ENCODE assay signal across 12 cellular contexts in the genomic region with DNA sequence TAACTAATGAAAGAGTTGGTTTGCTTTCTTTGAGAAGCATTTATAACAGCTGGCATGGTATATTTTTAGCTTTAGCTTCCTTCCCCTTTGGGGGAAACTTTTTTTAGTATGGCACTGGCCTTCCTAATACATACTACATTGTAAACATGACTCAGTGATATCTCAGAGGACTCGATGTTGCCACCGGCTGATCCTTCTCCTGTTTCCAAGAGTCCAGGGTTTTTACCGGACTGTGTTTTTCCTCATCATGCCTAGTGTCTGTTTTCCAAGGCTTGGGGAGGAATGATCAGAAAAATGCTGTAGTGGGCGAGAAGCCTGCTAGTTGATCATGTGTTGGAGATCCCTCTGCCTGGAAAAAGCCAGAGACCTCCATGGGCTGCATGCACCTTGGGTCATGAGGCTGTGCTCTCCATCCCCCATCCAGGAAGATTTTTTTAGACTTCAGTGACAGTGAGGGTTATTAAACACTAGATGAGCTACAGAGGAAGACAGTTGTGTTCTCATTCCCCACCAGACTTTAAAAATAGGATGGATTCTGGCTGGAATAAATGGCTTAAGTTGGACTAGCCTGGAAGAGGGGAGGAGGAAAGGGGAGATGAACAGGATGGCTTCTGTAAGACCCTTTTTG.
DNase-seq lines count a peak whose midpoint lies in the region; TF ChIP-seq lines count a peak whose summit lies in the region.
"Had no signal": no experiment of that assay in that cellular context is flagged by ENCODE, and none has a peak within 500 bp of the region (broad histone marks: within the 10 kb centered on the region; RNA-seq: fewer than 3 reads in every experiment).

No MANE protein-coding gene starts in this region.

- H3K36me3 ChIP-seq in ACC112 (ENCODE audit: insufficient read depth, low read length) (no peaks in the 10 kb centered on the region), esophagus squamous epithelium (no peaks in the 10 kb centered on the region)

- H3K4me1 ChIP-seq in ACC112 (ENCODE audit: control insufficient read depth, insufficient read depth, low read length, unreplicated experiment) (peaks cover 28% of the 10 kb centered on the region), esophagus squamous epithelium (peaks cover 0 to 27% (median 20%) of the 10 kb centered on the region in 3 donors)

- DNase-seq in LHCN-M2 (ENCODE audit: low read depth) (peak; percentile 77), esophagus squamous epithelium (lab: John Stamatoyannopoulos, UW) (no peak), posterior cingulate gyrus (no peak), NCI-H146 (lab: John Stamatoyannopoulos, UW) (no peak)
- no peak for DNase-seq in activated naive CD4-positive, alpha-beta T cell treated with anti-CD3 and anti-CD28 coated beads for 36 hours
- DNase-seq in stimulated activated CD4-positive, alpha-beta T cell treated with anti-CD3 and anti-CD28 coated beads, Interleukin-4, amount 100 ng/mL, for 4 hours = no peak
- DNase-seq: activated naive CD4-positive, alpha-beta T cell treated with anti-CD3 and anti-CD28 coated beads, Interleukin-2, amount 50 U/mL, for 16 hours; GOT3; head of caudate nucleus had no signal

- peaks cover 39% of the 10 kb centered on the region for H3K4me1 Mint-ChIP-seq in nephron
- H3K4me1 Mint-ChIP-seq in activated naive CD4-positive, alpha-beta T cell treated with anti-CD3 and anti-CD28 coated beads for 36 hours (ENCODE audit: low read depth) = peaks cover 17% of the 10 kb centered on the region

- intact Hi-C loops in esophagus squamous epithelium (cut with DNase I) (no loop called here), posterior cingulate gyrus (cut with DNase I) (no loop called here)
- intact Hi-C loops in activated naive CD4-positive, alpha-beta T cell treated with anti-CD3 and anti-CD28 coated beads for 36 hours (cut with micrococcal nuclease) = no loop called here

- H3K27ac Mint-ChIP-seq in nephron = peak overlapping the region in 2 of 3 experiments; percentile 52 to 79
- no peak overlapping the region for H3K27ac Mint-ChIP-seq in activated naive CD4-positive, alpha-beta T cell treated with anti-CD3 and anti-CD28 coated beads for 36 hours

- peaks cover 4% of the 10 kb centered on the region for H3K79me2 ChIP-seq in ACC112 (ENCODE audit: control insufficient read depth, insufficient read depth, low read length, unreplicated experiment)

- H3K27me3 ChIP-seq in ACC112 (ENCODE audit: insufficient read depth, low read length) (no peaks in the 10 kb centered on the region), esophagus squamous epithelium (no peaks in the 10 kb centered on the region)

- H3K36me3 Mint-ChIP-seq in nephron (ENCODE audit: low read depth) = no peaks in the 10 kb centered on the region
- H3K36me3 Mint-ChIP-seq in activated naive CD4-positive, alpha-beta T cell treated with anti-CD3 and anti-CD28 coated beads for 36 hours (ENCODE audit: low read depth) = peaks cover 2% of the 10 kb centered on the region

- H3K27ac ChIP-seq in ACC112 (ENCODE audit: low read depth, low read length) (peak overlapping the region; percentile 30), esophagus squamous epithelium (peak overlapping the region; percentile 42 to 87 (median 60))
- H3K27ac ChIP-seq: HL-60 had no signal

- no peaks in the 10 kb centered on the region for H3K9me3 Mint-ChIP-seq in nephron
- H3K9me3 Mint-ChIP-seq in activated naive CD4-positive, alpha-beta T cell treated with anti-CD3 and anti-CD28 coated beads for 36 hours = peaks cover 2% of the 10 kb centered on the region

- CTCF ChIA-PET in activated naive CD4-positive, alpha-beta T cell treated with anti-CD3 and anti-CD28 coated beads for 36 hours (lab: Charles Lee) = interaction anchor here (0.8 to 1.5 kb wide), 5 partner anchors 11 to 146 kb away, joined by 3 to 4 read pairs (median 3); no protein-coding TSS in a partner anchor

- TF ChIP-seq CTCF in esophagus squamous epithelium (IDR thresholded peaks at IDR 0.05) (no peak), nephron (IDR thresholded peaks at IDR 0.05; ENCODE audit: unreplicated experiment in 3 of 3) (no peak)

- TF ChIP-seq POLR2A in esophagus squamous epithelium (IDR thresholded peaks at IDR 0.05) = no peak

- peak overlapping the region in 1 of 3 experiments; percentile 50 for H3K4me3 Mint-ChIP-seq in nephron
- no peak overlapping the region for H3K4me3 Mint-ChIP-seq in activated naive CD4-positive, alpha-beta T cell treated with anti-CD3 and anti-CD28 coated beads for 36 hours

- no peak overlapping the region for H3K4me3 ChIP-seq in ACC112 (ENCODE audit: low read depth, low read length)
- H3K4me3 ChIP-seq in esophagus squamous epithelium = no peak overlapping the region

- no peaks in the 10 kb centered on the region for H3K27me3 Mint-ChIP-seq in nephron (ENCODE audit: low read depth)
- no peaks in the 10 kb centered on the region for H3K27me3 Mint-ChIP-seq in activated naive CD4-positive, alpha-beta T cell treated with anti-CD3 and anti-CD28 coated beads for 36 hours (ENCODE audit: low read depth)

- no peaks in the 10 kb centered on the region for H3K9me3 ChIP-seq in esophagus squamous epithelium

- 41 to 54% methylated on average over 4 of the region's 4 CpGs for WGBS in esophagus squamous epithelium, 2 donors

- peak overlapping the region; percentile 61 for H2AFZ ChIP-seq in ACC112 (ENCODE audit: low read length, unreplicated experiment)
